14 cellular contexts compared by ENCODE assay signal in the genomic region with DNA sequence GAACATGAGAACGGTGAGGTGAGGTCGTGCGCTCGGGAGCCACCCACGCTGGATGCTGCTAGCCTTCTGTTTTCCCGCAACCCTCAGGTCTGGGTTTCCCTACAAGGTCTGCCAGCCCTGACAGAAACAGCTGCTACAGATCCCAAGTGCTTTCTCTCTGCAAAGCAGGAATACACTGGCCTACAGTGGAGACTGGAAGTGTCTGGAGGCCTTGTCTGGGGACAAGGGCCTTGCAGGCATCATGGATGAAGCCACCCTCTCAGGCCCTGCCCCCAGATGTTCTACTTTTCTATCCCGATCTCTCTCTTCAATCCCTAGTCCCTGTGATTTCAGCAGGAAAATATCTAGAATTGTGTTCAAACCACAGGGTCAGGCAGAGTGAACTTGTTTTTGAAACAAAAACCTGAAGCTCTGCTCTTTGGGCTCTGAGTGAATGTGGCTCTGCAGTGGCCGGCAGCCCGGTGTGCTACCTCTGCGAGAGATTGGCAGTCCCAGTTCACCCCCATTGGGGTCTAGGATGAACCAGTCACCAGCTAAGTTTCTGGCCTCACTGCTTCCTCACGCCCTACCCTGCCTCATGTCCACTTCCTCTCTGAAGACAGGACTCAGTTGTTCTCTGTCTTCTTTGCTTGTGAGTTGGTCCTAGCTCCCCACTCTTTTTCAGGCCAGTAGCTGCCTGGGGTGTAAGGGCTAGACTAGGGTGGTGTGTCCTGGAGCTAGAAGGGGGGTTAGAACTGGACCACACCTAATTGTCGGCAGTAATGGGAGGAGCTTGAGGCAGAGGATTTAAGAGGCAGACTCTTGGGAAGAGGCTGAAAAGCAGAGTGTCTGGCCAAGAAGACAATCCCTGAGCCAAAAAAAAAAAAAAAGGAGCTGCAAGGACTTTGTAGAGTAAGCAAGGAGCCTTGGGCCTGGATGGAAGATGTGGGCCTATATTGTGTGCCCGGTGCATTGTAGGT.
DNase-seq lines count a peak whose midpoint lies in the region; ATAC-seq, FAIRE-seq and TF ChIP-seq lines count a peak whose summit lies in the region.
"Had no signal": no experiment of that assay in that cellular context is flagged by ENCODE, and none has a peak within 500 bp of the region (broad histone marks: within the 10 kb centered on the region; RNA-seq: fewer than 3 reads in every experiment).

No MANE protein-coding gene starts in this region.

- ATAC-seq in left cardiac atrium (peak; percentile 13 to 82), upper lobe of right lung (no peak), esophagus mucosa (no peak)

- H3K4me2 ChIP-seq in astrocyte (ENCODE audit: low read length): peak overlapping the region; percentile 48

- 59% methylated on average over 13 of the region's 13 CpGs for WGBS in prostate gland

- H3K36me3 Mint-ChIP-seq in astrocyte (ENCODE audit: low read depth, unreplicated experiment): peaks cover 2% of the 10 kb centered on the region
- H3K36me3 Mint-ChIP-seq: activated naive CD4-positive, alpha-beta T cell treated with anti-CD3 and anti-CD28 coated beads, Interleukin-2, amount 10 ng/mL, durations not matched to agents 7 days and 5 days had no signal

- no peaks in the 10 kb centered on the region for H3K27me3 Mint-ChIP-seq in astrocyte (ENCODE audit: low read depth, unreplicated experiment)

- H3K27me3 ChIP-seq in astrocyte (ENCODE audit: insufficient read depth, low read length) (no peaks in the 10 kb centered on the region), prostate gland (replicated peaks; ENCODE audit: insufficient read depth) (no peaks in the 10 kb centered on the region), upper lobe of right lung (no peaks in the 10 kb centered on the region)

- no peaks in the 10 kb centered on the region for H4K20me1 ChIP-seq in astrocyte (ENCODE audit: insufficient read depth, low read length)

- H3K79me2 ChIP-seq in astrocyte (ENCODE audit: insufficient read depth, low read length): no peaks in the 10 kb centered on the region

- H3K9me3 ChIP-seq in astrocyte (ENCODE audit: insufficient read depth, low read depth, low read length) (no peaks in the 10 kb centered on the region), prostate gland (no peaks in the 10 kb centered on the region), upper lobe of right lung (no peaks in the 10 kb centered on the region)

- H3K9me3 Mint-ChIP-seq in astrocyte (ENCODE audit: unreplicated experiment): no peaks in the 10 kb centered on the region
- H3K9me3 Mint-ChIP-seq: activated naive CD4-positive, alpha-beta T cell treated with anti-CD3 and anti-CD28 coated beads, Interleukin-2, amount 10 ng/mL, durations not matched to agents 7 days and 5 days; T-helper 1 cell treated with Interleukin-12 subunit alpha and Interleukin-12 subunit beta and Interleukin-4 antibody, amounts not matched to agents 30 μg/mL and 1 μg/mL, for 36 hours had no signal

- no peak for TF ChIP-seq POLR2A in prostate gland (IDR thresholded peaks at IDR 0.05)

- peak overlapping the region; percentile 75 for H3K27ac Mint-ChIP-seq in astrocyte (ENCODE audit: unreplicated experiment)
- H3K27ac Mint-ChIP-seq: activated naive CD4-positive, alpha-beta T cell treated with anti-CD3 and anti-CD28 coated beads, Interleukin-2, amount 10 ng/mL, durations not matched to agents 7 days and 5 days; B cell; T-helper 1 cell treated with Interleukin-12 subunit alpha and Interleukin-12 subunit beta and Interleukin-4 antibody, amounts not matched to agents 30 μg/mL and 1 μg/mL, for 36 hours had no signal

- peaks cover 36% of the 10 kb centered on the region for H3K4me1 Mint-ChIP-seq in astrocyte (ENCODE audit: low read depth, unreplicated experiment)
- H3K4me1 Mint-ChIP-seq: B cell had no signal

- H3K4me3 ChIP-seq in astrocyte (ENCODE audit: insufficient read depth, low read depth, low read length) (no peak overlapping the region), prostate gland (no peak overlapping the region), upper lobe of right lung (no peak overlapping the region)

- peaks cover 24% of the 10 kb centered on the region for H3K4me1 ChIP-seq in astrocyte (ENCODE audit: insufficient read depth, low read length)
- no peaks in the 10 kb centered on the region for H3K4me1 ChIP-seq in prostate gland (replicated peaks)
- peaks cover 15% of the 10 kb centered on the region for H3K4me1 ChIP-seq in upper lobe of right lung

- DNase-seq in EH (ENCODE audit: low read depth) (peak; percentile 47), astrocyte (ENCODE audit: low read depth) (peak; percentile 65), left cardiac atrium (no peak), prostate gland (ENCODE audit: low spot score) (no peak), upper lobe of right lung (no peak), DMS79 treated with DMSO at 0.1 percent for 48 hours (lab: John Stamatoyannopoulos, UW) (no peak), GDM1 (lab: John Stamatoyannopoulos, UW) (no peak)
- DNase-seq: activated naive CD4-positive, alpha-beta T cell treated with anti-CD3 and anti-CD28 coated beads, Interleukin-2, amount 10 ng/mL, durations not matched to agents 7 days and 5 days; NCI-H1417; nucleus accumbens; stimulated activated CD4-positive, alpha-beta T cell treated with anti-CD3 and anti-CD28 coated beads, Interleukin-4, amount 100 ng/mL, for 24 hours had no signal

- H3K27ac ChIP-seq in astrocyte (ENCODE audit: low read depth, low read length) (peak overlapping the region; percentile 42), prostate gland (peak overlapping the region; percentile 38 to 49), upper lobe of right lung (no peak overlapping the region)

- TF ChIP-seq CTCF in astrocyte (IDR thresholded peaks at IDR 0.05; ENCODE audit: insufficient read depth, low read depth, low read length) (no peak), prostate gland (IDR thresholded peaks at IDR 0.05) (no peak), upper lobe of right lung (IDR thresholded peaks at IDR 0.05) (no peak)

- H3K4me3 Mint-ChIP-seq in astrocyte (ENCODE audit: unreplicated experiment): no peak overlapping the region
- H3K4me3 Mint-ChIP-seq: activated naive CD4-positive, alpha-beta T cell treated with anti-CD3 and anti-CD28 coated beads, Interleukin-2, amount 10 ng/mL, durations not matched to agents 7 days and 5 days; B cell; T-helper 1 cell treated with Interleukin-12 subunit alpha and Interleukin-12 subunit beta and Interleukin-4 antibody, amounts not matched to agents 30 μg/mL and 1 μg/mL, for 36 hours had no signal

- FAIRE-seq in astrocyte (lab: Jason Lieb, UNC): no peak

- peak overlapping the region; percentile 23 for H3K9ac ChIP-seq in astrocyte (ENCODE audit: low read length)

- intact Hi-C loops in left cardiac atrium (cut with DNase I): no loop called here
- intact Hi-C loops in prostate gland (cut with DNase I): no loop called here
- intact Hi-C loops in upper lobe of right lung (cut with DNase I): no loop called here

- peak overlapping the region; percentile 60 for H2AFZ ChIP-seq in astrocyte (ENCODE audit: low read depth, low read length)

- H3K36me3 ChIP-seq in astrocyte (ENCODE audit: insufficient read depth, low read length): no peaks in the 10 kb centered on the region
- no peaks in the 10 kb centered on the region for H3K36me3 ChIP-seq in prostate gland
- no peaks in the 10 kb centered on the region for H3K36me3 ChIP-seq in upper lobe of right lung

Comparison
In these comparisons a context has a peak if more than half of its experiments do, and no peak if none do; other contexts are left out.
1. DNase-seq: peak in EH (single experiment) and astrocyte (single experiment); none in left cardiac atrium (single experiment), prostate gland (single experiment), upper lobe of right lung (single experiment), DMS79 treated with DMSO at 0.1 percent for 48 hours (single experiment) and GDM1 (single experiment).
2. ATAC-seq: peak in left cardiac atrium (2 of 2); none in upper lobe of right lung (single experiment) and esophagus mucosa (single experiment).